8 cellular contexts compared by ENCODE assay signal in the genomic region with DNA sequence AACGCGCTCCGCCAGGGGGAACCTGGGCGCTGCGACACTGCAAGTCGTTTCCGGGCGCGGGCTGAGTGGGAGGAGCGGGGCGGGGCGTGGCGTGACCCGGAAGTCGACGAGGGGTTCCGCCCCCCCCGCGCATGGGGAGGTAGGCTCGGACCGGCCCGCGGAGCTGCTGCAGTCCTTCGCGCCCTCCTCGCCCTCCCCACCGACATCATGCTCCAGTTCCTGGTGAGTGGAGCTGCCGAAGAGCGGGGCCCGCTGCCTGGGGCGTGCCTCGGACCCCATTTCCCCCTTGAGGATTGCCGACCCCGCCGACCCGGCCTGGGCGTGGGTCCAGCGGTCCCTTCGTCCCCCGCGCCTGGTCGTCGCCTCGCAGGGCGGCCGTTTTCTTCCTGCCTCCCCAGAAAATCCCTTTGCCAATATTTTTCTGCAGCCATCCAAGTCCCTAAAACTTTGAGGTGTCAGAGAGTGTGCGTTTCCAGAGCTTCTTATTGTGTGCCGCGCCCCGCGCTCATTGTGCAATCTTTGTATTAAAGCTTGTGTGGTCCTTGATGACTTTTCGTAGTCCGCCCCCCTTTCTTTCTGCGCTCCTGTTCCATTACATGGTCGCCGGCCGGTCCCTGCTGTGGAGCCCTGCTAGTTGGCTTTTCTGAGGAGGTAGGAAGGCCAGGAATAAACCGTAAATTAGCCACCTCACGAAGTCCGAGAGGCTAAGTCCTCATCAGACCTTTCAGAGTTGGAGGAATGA. TPM values are rescaled to one million over a fixed set of nuclear protein-coding genes. Genes with fewer than 3 reads are reported as not detected.
DNase-seq lines count a peak whose midpoint lies in the region; ATAC-seq and TF ChIP-seq lines count a peak whose summit lies in the region.

STMP1 (plus strand) TSS at position 142 of the 742 bp plus-strand sequence.

- ATAC-seq in GM21360 (IDR thresholded peaks at IDR 0.05; ENCODE audit: unreplicated experiment) (peak; percentile 94), memory B cell (ENCODE audit: low read depth) (peak; percentile 96)

- intact Hi-C loops in Caco-2 (cut with micrococcal nuclease; ENCODE audit: unreplicated experiment): loop anchor here (5.0 kb wide), 2 partner anchors 150 to 340 kb away; partner anchors contain the start of gene CNOT4

- POLR2A ChIA-PET in Caco-2 (lab: Charles Lee): interaction anchor here (0.6 to 1.0 kb wide), 4 partner anchors 10 to 1662 kb away, joined by 3 to 6 read pairs (median 4); no protein-coding TSS in a partner anchor

- BruUV-seq in Caco-2 (replicated peaks; lab: Mats Ljungman, UMichigan): no TSS peak

- no peaks in the 10 kb centered on the region for H3K36me3 ChIP-seq in Caco-2 (ENCODE audit: control insufficient read depth, insufficient read depth, low read length)
- H3K36me3 ChIP-seq in effector memory CD4-positive, alpha-beta T cell (ENCODE audit: control insufficient read depth, insufficient read depth, low read length): no peaks in the 10 kb centered on the region

- H3K4me1 Mint-ChIP-seq in Caco-2 (ENCODE audit: low read depth, unreplicated experiment) (peaks cover 8% of the 10 kb centered on the region), memory B cell (peaks cover 32% of the 10 kb centered on the region)

- H3K27ac ChIP-seq in effector memory CD4-positive, alpha-beta T cell (ENCODE audit: insufficient read depth, low read length, poor library complexity, severe bottlenecking): peak within 1 kb of the TSS; percentile 64

- H3K4me3 ChIP-seq in Caco-2 (ENCODE audit: low read depth, low read length): peak within 1 kb of the TSS; percentile 100
- peak within 1 kb of the TSS; percentile 79 for H3K4me3 ChIP-seq in effector memory CD4-positive, alpha-beta T cell (ENCODE audit: insufficient read depth, low read depth, low read length, poor library complexity, severe bottlenecking)

- TF ChIP-seq CTCF in Caco-2 (IDR thresholded peaks at IDR 0.05; ENCODE audit: insufficient read depth in 1 of 2, low read depth in 1 of 2, low read length in 1 of 2, severe bottlenecking in 1 of 2, unreplicated experiment in 1 of 2): peak; percentile 69 to 78

- no peaks in the 10 kb centered on the region for H3K36me3 Mint-ChIP-seq in Caco-2 (ENCODE audit: insufficient read depth, unreplicated experiment)
- peaks cover 2% of the 10 kb centered on the region for H3K36me3 Mint-ChIP-seq in memory B cell

- no peaks in the 10 kb centered on the region for H3K9me3 Mint-ChIP-seq in Caco-2 (ENCODE audit: unreplicated experiment)
- no peaks in the 10 kb centered on the region for H3K9me3 Mint-ChIP-seq in memory B cell

- H3K4me3 Mint-ChIP-seq in Caco-2 (ENCODE audit: unreplicated experiment) (peak within 1 kb of the TSS; percentile 85), memory B cell (peak within 1 kb of the TSS; percentile 100)

- CTCF ChIA-PET in Caco-2 (lab: Charles Lee): interaction anchor here (0.5 to 1.7 kb wide), 6 partner anchors 10 to 437 kb away, joined by 3 to 9 read pairs (median 6); no protein-coding TSS in a partner anchor

- peak within 1 kb of the TSS; percentile 87 for H3K27ac Mint-ChIP-seq in Caco-2 (ENCODE audit: unreplicated experiment)
- peak within 1 kb of the TSS; percentile 95 for H3K27ac Mint-ChIP-seq in memory B cell

- DNase-seq in Caco-2: peak; percentile 96 to 98
- DNase-seq in HT1080 (ENCODE audit: low read depth): peak; percentile 92
- peak; percentile 96 for DNase-seq in NK-92 treated with Interleukin-12 subunit alpha and Interleukin-12 subunit beta, amount 100 ng/mL, for 24 hours (lab: John Stamatoyannopoulos, UW)
- peak; percentile 91 to 92 for DNase-seq in activated CD8-positive, alpha-beta memory T cell treated with anti-CD3 and anti-CD28 coated beads for 4 hours (ENCODE audit: low read depth in 2 of 2)
- peak; percentile 88 to 93 (median 90) for DNase-seq in effector memory CD4-positive, alpha-beta T cell
- peak; percentile 97 for DNase-seq in memory B cell (ENCODE audit: low spot score in 2 of 2)
- DNase-seq in stimulated activated CD8-positive, alpha-beta memory T cell treated with anti-CD3 and anti-CD28 coated beads, Interleukin-12 subunit alpha, Interleukin-12 subunit beta, amount 100 ng/mL, for 1 hour (ENCODE audit: low read depth): peak; percentile 94

- H3K27me3 Mint-ChIP-seq in Caco-2 (ENCODE audit: insufficient read depth, unreplicated experiment) (no peaks in the 10 kb centered on the region), memory B cell (no peaks in the 10 kb centered on the region)

- H3K9me3 ChIP-seq in Caco-2: no peaks in the 10 kb centered on the region
- H3K9me3 ChIP-seq in effector memory CD4-positive, alpha-beta T cell (ENCODE audit: control insufficient read depth, low read length): no peaks in the 10 kb centered on the region

- H3K4me1 ChIP-seq in Caco-2: peaks cover 11% of the 10 kb centered on the region
- peaks cover 10% of the 10 kb centered on the region for H3K4me1 ChIP-seq in effector memory CD4-positive, alpha-beta T cell (ENCODE audit: control insufficient read depth, insufficient read depth, low read length, poor library complexity, severe bottlenecking)

- H3K27me3 ChIP-seq in Caco-2 (replicated peaks; ENCODE audit: control insufficient read depth, insufficient read depth, low read length): no peaks in the 10 kb centered on the region
- no peaks in the 10 kb centered on the region for H3K27me3 ChIP-seq in effector memory CD4-positive, alpha-beta T cell (replicated peaks; ENCODE audit: control insufficient read depth, insufficient read depth, low read length, poor library complexity, severe bottlenecking)

RNA-seq across cellular contexts. Expression of gene STMP1, which starts in this region (rescaled TPM):
- total RNA-seq in Caco-2 (2022): 19.6 and 21.5 TPM in 2 replicates
- 9.0 and 9.3 TPM in 2 replicates for total RNA-seq in HT1080 (2014; rRNA removed; shearing (Covaris generic))
- polyA plus RNA-seq in HT1080 (2015; cell fraction: cytosol; rRNA removed): 41.2 and 44.5 TPM in 2 replicates
- 12.7 and 17.2 TPM in 2 replicates for polyA plus RNA-seq in HT1080 (2015; cell fraction: nucleus; rRNA removed)

Comparison
In these comparisons a context has a peak if more than half of its experiments do, and no peak if none do; other contexts are left out.
1. Peak in every context shown above with its lines: DNase-seq, ATAC-seq, H3K4me3 ChIP-seq and H3K27ac ChIP-seq.